26 cellular contexts compared by ENCODE assay signal in the genomic region with DNA sequence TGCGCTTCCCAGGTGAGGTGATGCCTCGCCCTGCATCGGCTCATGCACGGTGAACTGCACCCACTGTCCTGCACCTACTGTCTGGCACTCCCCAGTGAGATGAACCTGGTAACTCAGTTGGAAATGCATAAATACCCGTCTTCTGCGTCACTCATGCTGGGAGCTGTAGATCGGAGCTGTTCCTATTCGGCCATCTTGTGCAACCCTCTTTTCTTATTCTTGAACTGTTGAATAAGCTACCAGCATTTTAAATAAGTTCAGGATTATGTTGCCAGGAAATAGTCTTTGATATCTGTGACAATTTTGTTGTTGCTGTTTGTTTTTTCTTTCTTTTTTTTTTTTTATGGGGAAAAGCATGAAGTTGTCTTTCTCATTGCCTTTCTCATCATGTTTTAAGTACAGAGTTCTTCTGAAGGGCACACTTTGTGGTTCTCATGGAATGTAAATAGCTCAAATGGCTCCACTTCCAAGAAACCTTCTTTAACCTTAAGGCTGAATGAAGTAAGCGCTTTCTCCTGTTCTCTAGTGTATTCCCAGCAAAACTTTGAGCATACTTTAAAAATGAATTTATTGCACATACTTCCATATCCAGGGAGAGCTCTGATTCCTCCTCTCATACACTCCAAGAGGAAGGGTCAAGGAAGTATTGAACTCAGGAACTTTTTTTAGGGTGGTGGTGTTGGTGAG.
DNase-seq lines count a peak whose midpoint lies in the region; ATAC-seq, FAIRE-seq and TF ChIP-seq lines count a peak whose summit lies in the region.
"Had no signal": no experiment of that assay in that cellular context is flagged by ENCODE, and none has a peak within 500 bp of the region (broad histone marks: within the 10 kb centered on the region; RNA-seq: fewer than 3 reads in every experiment).

No MANE protein-coding gene starts in this region.

- peak overlapping the region in 3 of 4 donors; percentile 40 to 75 (median 42) for H3K27ac ChIP-seq in upper lobe of left lung
- H3K27ac ChIP-seq: 22Rv1; BLaER1 treated with 17β-estradiol and CSF1 and Interleukin-3, amounts not matched to agents 10 nM and 100 nM; breast epithelium; prostate gland had no signal

- peak; percentile 23 for DNase-seq in DMS79 treated with DMSO at 0.1 percent for 48 hours (lab: John Stamatoyannopoulos, UW)
- DNase-seq in DMS79 (lab: John Stamatoyannopoulos, UW), result no peak
- peak; percentile 59 for DNase-seq in astrocyte of the spinal cord (ENCODE audit: low read depth, low spot score)
- peak; percentile 96 for DNase-seq in iris pigment epithelial cell (ENCODE audit: low read depth)
- DNase-seq in upper lobe of left lung, result no peak
- DNase-seq in H54 (ENCODE audit: insufficient read length, low spot score), result no peak
- no peak for DNase-seq in mesenteric fat pad (ENCODE audit: low spot score)
- no peak for DNase-seq in MG63
- DNase-seq: activated CD4-positive, alpha-beta T cell treated with anti-CD3 and anti-CD28 coated beads, Interleukin-2, amount 10 ng/mL, durations not matched to agents 7 days and 5 days; activated naive CD8-positive, alpha-beta T cell treated with anti-CD3 and anti-CD28 coated beads for 36 hours; dermis blood vessel endothelial cell; left cardiac atrium; NCI-H187; NCI-H2227 treated with DMSO at 0.1 percent for 48 hours; NCI-H748 treated with DMSO at 0.1 percent for 48 hours; nephron progenitor cell had no signal

- H3K4me1 ChIP-seq in upper lobe of left lung, result peaks cover 0 to 4% (median 0%) of the 10 kb centered on the region in 4 donors
- H3K4me1 ChIP-seq: BLaER1 treated with 17β-estradiol and CSF1 and Interleukin-3, amounts not matched to agents 10 nM and 100 nM; breast epithelium; prostate gland had no signal

- in situ Hi-C loops in astrocyte of the spinal cord (cut with HindIII; ENCODE audit: low sequenced_read_pairs), result no loop called here

- no peak for TF ChIP-seq CTCF in astrocyte of the spinal cord (IDR thresholded peaks at IDR 0.05; ENCODE audit: low read depth, low read length)
- no peak for TF ChIP-seq CTCF in upper lobe of left lung (IDR thresholded peaks at IDR 0.05)

- TF ChIP-seq POLR2A in upper lobe of left lung (IDR thresholded peaks at IDR 0.05) (no peak), H54 (IDR thresholded peaks at IDR 0.05; ENCODE audit: low read depth, low read length) (no peak)

- H3K27me3 ChIP-seq in upper lobe of left lung (no peaks in the 10 kb centered on the region), MG63 (no peaks in the 10 kb centered on the region)
- H3K27me3 ChIP-seq: BLaER1 treated with 17β-estradiol and CSF1 and Interleukin-3, amounts not matched to agents 10 nM and 100 nM; breast epithelium had no signal

- no peak for FAIRE-seq in H54 (lab: Jason Lieb, UNC)
- FAIRE-seq: D721Med, K562 had no signal

- ATAC-seq in upper lobe of left lung (ENCODE audit: low FRiP score in 2 of 2), result peak; percentile 41 to 76
- ATAC-seq: activated T-helper 17 cell treated with anti-CD3 and anti-CD28 coated beads, Interleukin-2, amount 50 U/mL, for 72 hours; GM23338; K562; left cardiac atrium; Right ventricle myocardium inferior; T-cell had no signal

- no peak overlapping the region for H3K4me3 ChIP-seq in astrocyte of the spinal cord (ENCODE audit: low read depth, low read length)
- H3K4me3 ChIP-seq in upper lobe of left lung, result no peak overlapping the region
- H3K4me3 ChIP-seq in MG63, result no peak overlapping the region
- H3K4me3 ChIP-seq: BLaER1 treated with 17β-estradiol and CSF1 and Interleukin-3, amounts not matched to agents 10 nM and 100 nM; breast epithelium; GM23338; K562; prostate gland had no signal

- H3K9me3 ChIP-seq in upper lobe of left lung (no peaks in the 10 kb centered on the region), MG63 (no peaks in the 10 kb centered on the region)
- H3K9me3 ChIP-seq: breast epithelium, prostate gland had no signal

- H3K36me3 ChIP-seq in upper lobe of left lung, result no peaks in the 10 kb centered on the region
- H3K36me3 ChIP-seq in MG63, result no peaks in the 10 kb centered on the region
- H3K36me3 ChIP-seq: BLaER1 treated with 17β-estradiol and CSF1 and Interleukin-3, amounts not matched to agents 10 nM and 100 nM; breast epithelium; prostate gland had no signal

- WGBS in upper lobe of left lung, 2 donors, result 71 to 81% methylated on average over 5 to 9 of the region's 9 CpGs

- TF ChIP-seq EP300 in upper lobe of left lung (IDR thresholded peaks at IDR 0.05), result peak in 3 of 4 donors; percentile 11 to 75 (median 61)

Comparison
In these comparisons a context has a peak if more than half of its experiments do, and no peak if none do; other contexts are left out.
1. DNase-seq: peak in DMS79 treated with DMSO at 0.1 percent for 48 hours (single experiment), astrocyte of the spinal cord (single experiment) and iris pigment epithelial cell (single experiment); none in DMS79 (single experiment), upper lobe of left lung (0 of 2), H54 (single experiment), mesenteric fat pad (single experiment) and MG63 (single experiment).